Comparison of ENCODE assay signal across 2 cellular contexts in the genomic region with DNA sequence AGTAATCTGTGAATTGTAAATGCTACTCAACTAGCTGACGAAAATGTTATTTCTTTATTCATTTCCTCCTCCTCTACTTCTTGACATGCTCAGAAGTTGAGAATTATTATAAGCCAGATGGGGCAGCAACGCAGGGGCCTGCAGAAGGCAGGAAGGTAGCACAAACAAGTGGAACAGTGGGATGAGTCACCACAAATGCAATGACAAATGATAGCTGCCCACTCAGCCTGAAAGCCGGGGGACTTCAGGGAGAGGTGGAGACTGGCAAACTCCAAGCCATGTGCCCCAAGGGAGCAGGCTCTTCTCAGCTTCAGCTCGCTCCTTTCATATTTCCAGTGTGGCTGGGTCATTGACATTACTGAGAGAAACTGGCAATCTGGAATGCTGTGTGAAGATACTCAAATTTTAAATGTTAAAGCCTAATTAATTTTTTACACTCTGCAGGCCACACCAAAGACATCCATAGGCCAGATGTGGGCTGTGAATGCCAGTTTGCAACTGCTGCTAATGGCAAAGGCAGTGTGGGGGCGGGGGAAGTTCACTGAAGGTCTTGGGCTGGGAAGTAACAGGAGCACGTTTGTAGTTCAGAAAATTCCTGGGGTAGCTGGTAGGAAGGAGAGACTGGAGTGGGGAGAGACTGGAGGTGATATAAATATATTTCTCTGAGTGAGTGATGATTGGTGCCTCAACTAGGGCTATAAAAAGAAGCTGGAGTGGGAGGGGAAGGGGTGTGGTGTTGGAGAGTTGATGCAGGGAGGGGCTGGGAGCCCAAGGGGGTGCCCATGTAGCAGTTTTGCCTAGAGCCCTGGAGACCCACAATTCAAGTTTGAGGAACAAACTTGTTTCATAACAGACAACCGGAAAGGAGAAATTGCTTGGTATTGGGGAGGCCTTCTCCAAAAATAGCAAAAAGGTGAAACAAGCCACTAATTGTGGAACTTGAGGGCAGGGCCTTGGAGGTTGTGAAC.
TF ChIP-seq lines count a peak whose summit lies in the region.

No MANE protein-coding gene starts in this region.

TF ChIP-seq in GM23338, 12 proteins besides CTCF, POLR2A, EP300 and RAD21:
- TF ChIP-seq NANOG (IDR thresholded peaks at IDR 0.05; ENCODE audit: borderline replicate concordance) (no peak), STAT1 (IDR thresholded peaks at IDR 0.05; ENCODE audit: unreplicated experiment) (no peak), ZNF331 (CRISPR knock-in tag; IDR thresholded peaks at IDR 0.05; ENCODE audit: low read depth) (no peak), EZH2 (IDR thresholded peaks at IDR 0.05; ENCODE audit: low read depth, unreplicated experiment) (no peak), CREB1 (CRISPR knock-in tag; IDR thresholded peaks at IDR 0.05; ENCODE audit: low read depth) (no peak), POLR2AphosphoS5 (IDR thresholded peaks at IDR 0.05; ENCODE audit: low read depth) (no peak)
- TF ChIP-seq, protein P1, sequence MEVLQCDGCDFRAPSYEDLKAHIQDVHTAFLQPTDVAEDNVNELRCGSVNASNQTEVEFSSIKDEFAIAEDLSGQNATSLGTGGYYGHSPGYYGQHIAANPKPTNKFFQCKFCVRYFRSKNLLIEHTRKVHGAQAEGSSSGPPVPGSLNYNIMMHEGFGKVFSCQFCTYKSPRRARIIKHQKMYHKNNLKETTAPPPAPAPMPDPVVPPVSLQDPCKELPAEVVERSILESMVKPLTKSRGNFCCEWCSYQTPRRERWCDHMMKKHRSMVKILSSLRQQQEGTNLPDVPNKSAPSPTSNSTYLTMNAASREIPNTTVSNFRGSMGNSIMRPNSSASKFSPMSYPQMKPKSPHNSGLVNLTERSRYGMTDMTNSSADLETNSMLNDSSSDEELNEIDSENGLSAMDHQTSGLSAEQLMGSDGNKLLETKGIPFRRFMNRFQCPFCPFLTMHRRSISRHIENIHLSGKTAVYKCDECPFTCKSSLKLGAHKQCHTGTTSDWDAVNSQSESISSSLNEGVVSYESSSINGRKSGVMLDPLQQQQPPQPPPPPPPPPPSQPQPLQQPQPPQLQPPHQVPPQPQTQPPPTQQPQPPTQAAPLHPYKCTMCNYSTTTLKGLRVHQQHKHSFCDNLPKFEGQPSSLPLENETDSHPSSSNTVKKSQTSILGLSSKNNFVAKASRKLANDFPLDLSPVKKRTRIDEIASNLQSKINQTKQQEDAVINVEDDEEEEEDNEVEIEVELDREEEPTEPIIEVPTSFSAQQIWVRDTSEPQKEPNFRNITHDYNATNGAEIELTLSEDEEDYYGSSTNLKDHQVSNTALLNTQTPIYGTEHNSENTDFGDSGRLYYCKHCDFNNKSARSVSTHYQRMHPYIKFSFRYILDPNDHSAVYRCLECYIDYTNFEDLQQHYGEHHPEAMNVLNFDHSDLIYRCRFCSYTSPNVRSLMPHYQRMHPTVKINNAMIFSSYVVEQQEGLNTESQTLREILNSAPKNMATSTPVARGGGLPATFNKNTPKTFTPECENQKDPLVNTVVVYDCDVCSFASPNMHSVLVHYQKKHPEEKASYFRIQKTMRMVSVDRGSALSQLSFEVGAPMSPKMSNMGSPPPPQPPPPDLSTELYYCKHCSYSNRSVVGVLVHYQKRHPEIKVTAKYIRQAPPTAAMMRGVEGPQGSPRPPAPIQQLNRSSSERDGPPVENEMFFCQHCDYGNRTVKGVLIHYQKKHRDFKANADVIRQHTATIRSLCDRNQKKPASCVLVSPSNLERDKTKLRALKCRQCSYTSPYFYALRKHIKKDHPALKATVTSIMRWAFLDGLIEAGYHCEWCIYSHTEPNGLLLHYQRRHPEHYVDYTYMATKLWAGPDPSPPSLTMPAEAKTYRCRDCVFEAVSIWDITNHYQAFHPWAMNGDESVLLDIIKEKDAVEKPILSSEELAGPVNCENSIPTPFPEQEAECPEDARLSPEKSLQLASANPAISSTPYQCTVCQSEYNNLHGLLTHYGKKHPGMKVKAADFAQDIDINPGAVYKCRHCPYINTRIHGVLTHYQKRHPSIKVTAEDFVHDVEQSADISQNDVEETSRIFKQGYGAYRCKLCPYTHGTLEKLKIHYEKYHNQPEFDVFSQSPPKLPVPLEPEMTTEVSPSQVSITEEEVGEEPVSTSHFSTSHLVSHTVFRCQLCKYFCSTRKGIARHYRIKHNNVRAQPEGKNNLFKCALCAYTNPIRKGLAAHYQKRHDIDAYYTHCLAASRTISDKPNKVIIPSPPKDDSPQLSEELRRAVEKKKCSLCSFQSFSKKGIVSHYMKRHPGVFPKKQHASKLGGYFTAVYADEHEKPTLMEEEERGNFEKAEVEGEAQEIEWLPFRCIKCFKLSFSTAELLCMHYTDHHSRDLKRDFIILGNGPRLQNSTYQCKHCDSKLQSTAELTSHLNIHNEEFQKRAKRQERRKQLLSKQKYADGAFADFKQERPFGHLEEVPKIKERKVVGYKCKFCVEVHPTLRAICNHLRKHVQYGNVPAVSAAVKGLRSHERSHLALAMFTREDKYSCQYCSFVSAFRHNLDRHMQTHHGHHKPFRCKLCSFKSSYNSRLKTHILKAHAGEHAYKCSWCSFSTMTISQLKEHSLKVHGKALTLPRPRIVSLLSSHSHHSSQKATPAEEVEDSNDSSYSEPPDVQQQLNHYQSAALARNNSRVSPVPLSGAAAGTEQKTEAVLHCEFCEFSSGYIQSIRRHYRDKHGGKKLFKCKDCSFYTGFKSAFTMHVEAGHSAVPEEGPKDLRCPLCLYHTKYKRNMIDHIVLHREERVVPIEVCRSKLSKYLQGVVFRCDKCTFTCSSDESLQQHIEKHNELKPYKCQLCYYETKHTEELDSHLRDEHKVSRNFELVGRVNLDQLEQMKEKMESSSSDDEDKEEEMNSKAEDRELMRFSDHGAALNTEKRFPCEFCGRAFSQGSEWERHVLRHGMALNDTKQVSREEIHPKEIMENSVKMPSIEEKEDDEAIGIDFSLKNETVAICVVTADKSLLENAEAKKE (CRISPR knock-in tag; IDR thresholded peaks at IDR 0.05) = no peak
- TF ChIP-seq, protein P2, sequence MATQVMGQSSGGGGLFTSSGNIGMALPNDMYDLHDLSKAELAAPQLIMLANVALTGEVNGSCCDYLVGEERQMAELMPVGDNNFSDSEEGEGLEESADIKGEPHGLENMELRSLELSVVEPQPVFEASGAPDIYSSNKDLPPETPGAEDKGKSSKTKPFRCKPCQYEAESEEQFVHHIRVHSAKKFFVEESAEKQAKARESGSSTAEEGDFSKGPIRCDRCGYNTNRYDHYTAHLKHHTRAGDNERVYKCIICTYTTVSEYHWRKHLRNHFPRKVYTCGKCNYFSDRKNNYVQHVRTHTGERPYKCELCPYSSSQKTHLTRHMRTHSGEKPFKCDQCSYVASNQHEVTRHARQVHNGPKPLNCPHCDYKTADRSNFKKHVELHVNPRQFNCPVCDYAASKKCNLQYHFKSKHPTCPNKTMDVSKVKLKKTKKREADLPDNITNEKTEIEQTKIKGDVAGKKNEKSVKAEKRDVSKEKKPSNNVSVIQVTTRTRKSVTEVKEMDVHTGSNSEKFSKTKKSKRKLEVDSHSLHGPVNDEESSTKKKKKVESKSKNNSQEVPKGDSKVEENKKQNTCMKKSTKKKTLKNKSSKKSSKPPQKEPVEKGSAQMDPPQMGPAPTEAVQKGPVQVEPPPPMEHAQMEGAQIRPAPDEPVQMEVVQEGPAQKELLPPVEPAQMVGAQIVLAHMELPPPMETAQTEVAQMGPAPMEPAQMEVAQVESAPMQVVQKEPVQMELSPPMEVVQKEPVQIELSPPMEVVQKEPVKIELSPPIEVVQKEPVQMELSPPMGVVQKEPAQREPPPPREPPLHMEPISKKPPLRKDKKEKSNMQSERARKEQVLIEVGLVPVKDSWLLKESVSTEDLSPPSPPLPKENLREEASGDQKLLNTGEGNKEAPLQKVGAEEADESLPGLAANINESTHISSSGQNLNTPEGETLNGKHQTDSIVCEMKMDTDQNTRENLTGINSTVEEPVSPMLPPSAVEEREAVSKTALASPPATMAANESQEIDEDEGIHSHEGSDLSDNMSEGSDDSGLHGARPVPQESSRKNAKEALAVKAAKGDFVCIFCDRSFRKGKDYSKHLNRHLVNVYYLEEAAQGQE (IDR thresholded peaks at IDR 0.05; ENCODE audit: unreplicated experiment) = no peak

TF ChIP-seq in endothelial cell of umbilical vein, 7 proteins besides CTCF, POLR2A, EP300 and RAD21:
- TF ChIP-seq MYC (IDR thresholded peaks at IDR 0.05; ENCODE audit: low read depth, low read length) (no peak), FOS (IDR thresholded peaks at IDR 0.05; ENCODE audit: borderline replicate concordance, insufficient read depth, low read length) (peak; percentile 85), JUN (IDR thresholded peaks at IDR 0.05; ENCODE audit: borderline replicate concordance, insufficient read depth, insufficient read length, low read depth) (peak; percentile 86)
